In the genomic region with DNA sequence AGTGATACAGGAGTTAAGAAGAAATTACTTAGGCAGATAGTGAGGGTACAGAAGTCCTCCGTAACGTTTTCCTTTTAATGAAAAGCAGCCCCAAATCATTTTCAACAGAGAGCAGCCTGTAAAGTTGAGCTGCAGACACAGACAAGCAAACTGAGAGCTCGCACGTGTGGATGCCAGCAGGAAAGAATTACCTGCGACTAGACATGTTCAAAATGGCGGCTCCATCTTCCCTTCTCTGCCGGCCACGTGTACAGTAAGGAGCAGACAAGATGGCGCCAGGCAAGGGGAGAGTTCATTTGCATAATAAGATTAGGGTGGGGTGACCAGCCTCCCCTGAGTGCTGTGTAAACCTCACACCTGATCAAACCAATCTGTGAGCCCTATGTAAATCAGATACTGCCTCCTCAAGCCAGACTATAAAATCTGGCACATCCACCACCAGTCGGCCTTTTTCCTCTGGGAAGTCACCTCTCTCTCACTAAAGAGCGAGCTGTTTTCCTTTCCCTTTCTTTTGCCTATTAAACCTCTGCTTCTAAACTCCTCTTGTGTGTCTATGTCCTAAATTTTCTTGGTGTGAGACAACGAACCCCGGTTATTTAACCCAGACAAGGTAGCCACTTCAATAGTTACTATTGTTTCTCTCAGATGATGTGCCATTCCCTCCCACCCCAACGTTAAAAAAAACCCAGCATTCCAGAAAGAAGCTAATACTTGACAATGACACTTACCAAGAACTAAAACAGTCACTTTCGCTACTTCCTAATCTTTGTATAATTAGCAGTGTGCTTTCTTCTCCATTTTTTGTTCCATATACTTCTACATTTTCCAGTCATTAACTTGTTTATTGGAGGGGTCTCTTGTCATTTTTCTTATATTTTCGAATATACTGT, we compare ENCODE assay signal across 9 cellular contexts. TPM values are rescaled to one million over a fixed set of nuclear protein-coding genes. Genes with fewer than 3 reads are reported as not detected.
DNase-seq lines count a peak whose midpoint lies in the region; ATAC-seq and TF ChIP-seq lines count a peak whose summit lies in the region.
"Had no signal": no experiment of that assay in that cellular context is flagged by ENCODE, and none has a peak within 500 bp of the region (broad histone marks: within the 10 kb centered on the region; RNA-seq: fewer than 3 reads in every experiment).

No MANE protein-coding gene starts in this region.

- intact Hi-C loops in dorsolateral prefrontal cortex (cut with DNase I) = no loop called here
- intact Hi-C loops in sigmoid colon (cut with DNase I) = loop anchor here (5.0 kb wide), 2 partner anchors 832 to 897 kb away; no protein-coding TSS in a partner anchor
- intact Hi-C loops in left cardiac atrium (cut with DNase I) = no loop called here

- no peak for TF ChIP-seq POLR2A in sigmoid colon (IDR thresholded peaks at IDR 0.05)

- H3K4me3 ChIP-seq in HUES48 (ENCODE audit: low read depth, low read length) = peak overlapping the region; percentile 25
- H3K4me3 ChIP-seq in dorsolateral prefrontal cortex = peak overlapping the region in 8 of 59 donors; percentile 6 to 32 (median 14)
- no peak overlapping the region for H3K4me3 ChIP-seq in sigmoid colon

- TF ChIP-seq CTCF in dorsolateral prefrontal cortex (IDR thresholded peaks at IDR 0.05 in 54 of 56, conservative IDR thresholded peaks at IDR 0.05 in 2 of 56; ENCODE audit: low read depth in 1 of 56, partially characterized antibody in 56 of 56) = no peak
- TF ChIP-seq CTCF in sigmoid colon (IDR thresholded peaks at IDR 0.05) = no peak

- H3K9me3 ChIP-seq in HUES48 (ENCODE audit: control insufficient read depth, insufficient read depth, low read length) (no peaks in the 10 kb centered on the region), sigmoid colon (no peaks in the 10 kb centered on the region)

- WGBS in sigmoid colon, 2 donors = 86 to 89% methylated on average over 16 of the region's 16 CpGs

- peaks cover 24% of the 10 kb centered on the region for H3K27me3 ChIP-seq in HUES48 (ENCODE audit: control insufficient read depth, insufficient read depth, low read length)
- H3K27me3 ChIP-seq in dorsolateral prefrontal cortex = no peaks in the 10 kb centered on the region
- no peaks in the 10 kb centered on the region for H3K27me3 ChIP-seq in sigmoid colon
- H3K27me3 ChIP-seq: brain microvascular endothelial cell had no signal

- H3K4me1 ChIP-seq in HUES48 (ENCODE audit: control insufficient read depth, insufficient read depth, low read length) (peaks cover 48% of the 10 kb centered on the region), sigmoid colon (peaks cover 0 to 98% (median 90%) of the 10 kb centered on the region in 4 donors)

- ATAC-seq in left cardiac atrium (no peak), GM18868 (IDR thresholded peaks at IDR 0.05; ENCODE audit: unreplicated experiment) (no peak), GM19395 (IDR thresholded peaks at IDR 0.05; ENCODE audit: unreplicated experiment) (no peak)

- DNase-seq in NCI-H510A treated with DMSO at 0.1 percent for 48 hours (lab: John Stamatoyannopoulos, UW) (peak; percentile 92), dorsolateral prefrontal cortex (no peak), sigmoid colon (no peak), left cardiac atrium (no peak)
- DNase-seq: brain microvascular endothelial cell, Right ventricle myocardium superior had no signal

- H3K27ac ChIP-seq in HUES48 (ENCODE audit: low read depth, low read length) (peak overlapping the region; percentile 87), dorsolateral prefrontal cortex (peak overlapping the region in 55 of 59 donors; percentile 12 to 96 (median 81)), sigmoid colon (peak overlapping the region; percentile 73 to 89 (median 84))

- no peaks in the 10 kb centered on the region for H3K36me3 ChIP-seq in HUES48 (ENCODE audit: control insufficient read depth, insufficient read depth, low read length)
- no peaks in the 10 kb centered on the region for H3K36me3 ChIP-seq in sigmoid colon
- H3K36me3 ChIP-seq: brain microvascular endothelial cell had no signal

- no peak overlapping the region for H3K9ac ChIP-seq in HUES48 (ENCODE audit: low read depth, low read length)

- TF ChIP-seq EP300 in sigmoid colon (IDR thresholded peaks at IDR 0.05) = no peak

RNA-seq across cellular contexts. Expression of a gene that starts 27.4 kb away (rescaled TPM):
- total RNA-seq in dorsolateral prefrontal cortex (10 to 100 TPM in 43 of 120 experiments, 1 to 10 TPM in 77; 2.7 to 28.4 (median 9.0) TPM), sigmoid colon (10 to 100 TPM; 11.4 to 19.9 (median 15.7) TPM), left cardiac atrium (1 to 10 TPM; 5.3 to 6.5 TPM)
- 1 to 10 TPM; 2.5 to 4.1 (median 3.6) TPM for polyA plus RNA-seq in sigmoid colon
